ENCODE assay signal across 8 cellular contexts in genomic region chr5:140244525-140245025, GRCh38. TPM values are rescaled to one million over a fixed set of nuclear protein-coding genes. Genes with fewer than 3 reads are reported as not detected.
A peak's percentile ranks its signal among the peaks of the same experiment; 100 is the strongest.
DNase-seq lines count a peak whose midpoint lies in the region; ATAC-seq and TF ChIP-seq lines count a peak whose summit lies in the region.

No MANE protein-coding gene starts in this region.

- no peaks in the 10 kb centered on the region for H3K9me3 ChIP-seq in CD4-positive, alpha-beta T cell (ENCODE audit: control insufficient read depth, low read length)
- H3K9me3 ChIP-seq in SJSA1 (replicated peaks): no peaks in the 10 kb centered on the region
- H3K9me3 ChIP-seq in ovary: no peaks in the 10 kb centered on the region

- peaks cover 12% of the 10 kb centered on the region for H3K36me3 Mint-ChIP-seq in CD4-positive, alpha-beta T cell (ENCODE audit: low read depth)

- TF ChIP-seq EP300 in ovary (IDR thresholded peaks at IDR 0.05): no peak

- no peaks in the 10 kb centered on the region for H3K27me3 Mint-ChIP-seq in CD4-positive, alpha-beta T cell

- peak; percentile 69 to 80 (median 73) for DNase-seq in CD4-positive, alpha-beta T cell
- DNase-seq in LNCaP clone FGC (ENCODE audit: low read depth) (peak; percentile 53), SJSA1 (ENCODE audit: low read depth in 1 of 2, low spot score in 2 of 2) (peak; percentile 90 to 97), activated gamma-delta T cell treated with Interleukin-2 at 50 U/mL for 16 hours (peak; percentile 76), foreskin melanocyte (peak; percentile 51), ovary (peak; percentile 88 to 92 (median 90))

- H3K9me3 Mint-ChIP-seq in CD4-positive, alpha-beta T cell: no peaks in the 10 kb centered on the region

- no peak overlapping the region for H3K27ac ChIP-seq in CD4-positive, alpha-beta T cell (ENCODE audit: low read depth, low read length)
- H3K27ac ChIP-seq in SJSA1 (no peak overlapping the region), ovary (no peak overlapping the region), temporal lobe (ENCODE audit: low read depth, low read length) (peak overlapping the region; percentile 40)

- CTCF ChIA-PET in CD4-positive, alpha-beta T cell (lab: Charles Lee): interaction anchor here (0.5 to 4.0 kb wide), 27 partner anchors 10 to 1313 kb away, joined by 3 to 118 read pairs (median 3); partner anchors contain the start of genes HARS1, HARS2, HBEGF and PFDN1

- POLR2A ChIA-PET in CD4-positive, alpha-beta T cell (lab: Charles Lee): interaction anchor here (0.6 to 2.5 kb wide), 7 partner anchors 9 to 157 kb away, joined by 3 to 17 read pairs (median 4); partner anchors contain the start of genes ANKHD1, HBEGF and PFDN1

- TF ChIP-seq CTCF in CD4-positive, alpha-beta T cell (IDR thresholded peaks at IDR 0.05): peak; percentile 76
- TF ChIP-seq CTCF in LNCaP clone FGC (IDR thresholded peaks at IDR 0.05; ENCODE audit: control insufficient read depth, extremely low read depth, insufficient read depth) (peak; percentile 95), ovary (IDR thresholded peaks at IDR 0.05) (peak; percentile 78 to 83 (median 80))

- no peak overlapping the region for H3K4me3 ChIP-seq in LNCaP clone FGC (ENCODE audit: low read depth, low read length)
- no peak overlapping the region for H3K4me3 ChIP-seq in SJSA1
- H3K4me3 ChIP-seq in ovary: no peak overlapping the region

- H3K36me3 ChIP-seq in SJSA1 (peaks cover 45% of the 10 kb centered on the region), ovary (no peaks in the 10 kb centered on the region)

- H3K4me1 ChIP-seq in SJSA1 (replicated peaks) (peaks cover 46% of the 10 kb centered on the region), ovary (ENCODE audit: insufficient read depth) (peaks cover 16% of the 10 kb centered on the region)

- no peak for TF ChIP-seq POLR2A in ovary (IDR thresholded peaks at IDR 0.05)

- intact Hi-C loops in CD4-positive, alpha-beta T cell (cut with DNase I, micrococcal nuclease): loop anchor here (1.0 to 5.0 kb wide), 4 partner anchors 107 to 476 kb away; no protein-coding TSS in a partner anchor
- intact Hi-C loops in ovary (cut with DNase I): loop anchor here (2.0 to 5.0 kb wide), 3 partner anchors 103 to 112 kb away; partner anchors contain the start of gene HBEGF (in 2 of the 4)

- WGBS in ovary, 3 donors: 6 to 11% (median 6%) methylated on average over 14 of the region's 14 CpGs

- H3K27ac Mint-ChIP-seq in CD4-positive, alpha-beta T cell: peak overlapping the region; percentile 43

- no peaks in the 10 kb centered on the region for H3K27me3 ChIP-seq in CD4-positive, alpha-beta T cell (ENCODE audit: control insufficient read depth, insufficient read depth, low read length)
- H3K27me3 ChIP-seq in SJSA1 (replicated peaks) (no peaks in the 10 kb centered on the region), ovary (no peaks in the 10 kb centered on the region)

- ATAC-seq in CD4-positive, alpha-beta T cell (ENCODE audit: poor library complexity): peak; percentile 78
- peak; percentile 51 for ATAC-seq in GM21367 (IDR thresholded peaks at IDR 0.05; ENCODE audit: unreplicated experiment)

- peak overlapping the region; percentile 48 for H3K4me3 Mint-ChIP-seq in CD4-positive, alpha-beta T cell

- H3K4me1 Mint-ChIP-seq in CD4-positive, alpha-beta T cell (ENCODE audit: low read depth): peaks cover 31% of the 10 kb centered on the region

RNA-seq across cellular contexts. Expression of gene PFDN1, which starts 58.3 kb away (rescaled TPM):
- total RNA-seq in CD4-positive, alpha-beta T cell: 10 to 100 TPM; 21.3 to 22.0 TPM
- 200 and 218 TPM in 2 replicates for total RNA-seq in SJSA1 (2014; rRNA removed; shearing (Covaris generic))
- total RNA-seq in ovary (10 to 100 TPM; 27.4 to 65.7 (median 35.2) TPM), temporal lobe (45.5 TPM)
- 100 to 1,000 TPM in 1 of 2 donors, 10 to 100 TPM in 1; 61.3 to 113 TPM for polyA plus RNA-seq in ovary
